ENCODE assay signal across 21 cellular contexts in genomic region chrX:44042731-44043130, GRCh38.
DNase-seq lines count a peak whose midpoint lies in the region; ATAC-seq and TF ChIP-seq lines count a peak whose summit lies in the region.
"Had no signal": no experiment of that assay in that cellular context is flagged by ENCODE, and none has a peak within 500 bp of the region (broad histone marks: within the 10 kb centered on the region; RNA-seq: fewer than 3 reads in every experiment).

No MANE protein-coding gene starts in this region.

- peaks cover 3% of the 10 kb centered on the region for H3K9me3 ChIP-seq in A673 (ENCODE audit: low read depth, low read length, poor library complexity, severe bottlenecking)
- H3K9me3 ChIP-seq in MG63: no peaks in the 10 kb centered on the region
- H3K9me3 ChIP-seq: sigmoid colon, upper lobe of right lung had no signal

- no peak for DNase-seq in A673 (ENCODE audit: low spot score)
- peak; percentile 47 for DNase-seq in NCI-H446 treated with DMSO at 0.1 percent for 48 hours (lab: John Stamatoyannopoulos, UW)
- peak; percentile 10 for DNase-seq in dermis blood vessel endothelial cell
- DNase-seq in kidney epithelial cell (ENCODE audit: low read depth): peak; percentile 16
- no peak for DNase-seq in MG63
- no peak for DNase-seq in ACHN
- no peak for DNase-seq in caudate nucleus (lab: John Stamatoyannopoulos, UW)
- DNase-seq in activated T-cell treated with anti-CD3 and anti-CD28 coated beads, Interleukin-2, amount 50 U/mL, for 72 hours: no peak
- DNase-seq: activated CD4-positive, alpha-beta T cell treated with anti-CD3 and anti-CD28 coated beads for 1 hour; activated naive CD4-positive, alpha-beta T cell treated with anti-CD3 and anti-CD28 coated beads for 36 hours; activated T-cell treated with anti-CD3 and anti-CD28 coated beads, Interleukin-2, amount 50 U/mL, for 1 hour; HFFc6; left colon; naive thymus-derived CD8-positive, alpha-beta T cell; NCI-H1092; NCI-H526; sigmoid colon; stimulated activated CD8-positive, alpha-beta memory T cell treated with anti-CD3 and anti-CD28 coated beads, Interleukin-4, amount 100 ng/mL, for 48 hours; T-cell; upper lobe of right lung had no signal

- TF ChIP-seq CTCF in A673 (conservative IDR thresholded peaks at IDR 0.05; ENCODE audit: low read depth, low read length) (no peak), kidney epithelial cell (IDR thresholded peaks at IDR 0.05; ENCODE audit: insufficient read depth, low read length, poor library complexity, severe bottlenecking) (no peak)

- intact Hi-C loops in A673 (cut with micrococcal nuclease; ENCODE audit: unreplicated experiment): no loop called here

- CTCF ChIA-PET in A673 (lab: Charles Lee): no interaction called here

- ATAC-seq in activated T-cell treated with anti-CD3 and anti-CD28 coated beads, Interleukin-2, amount 50 U/mL, for 72 hours (replicated peaks in 1 of 2): no peak
- ATAC-seq: left colon; naive thymus-derived CD8-positive, alpha-beta T cell; T-cell; upper lobe of right lung had no signal

- no peak overlapping the region for H3K27ac Mint-ChIP-seq in activated T-cell treated with anti-CD3 and anti-CD28 coated beads, Interleukin-2, amount 50 U/mL, for 72 hours
- H3K27ac Mint-ChIP-seq: activated naive CD4-positive, alpha-beta T cell treated with anti-CD3 and anti-CD28 coated beads for 36 hours; B cell; HFFc6; naive thymus-derived CD8-positive, alpha-beta T cell; T-cell had no signal

- POLR2A ChIA-PET in A673 (lab: Charles Lee; ENCODE audit: low non-redundant PET): no interaction called here

- in situ Hi-C loops in ACHN (cut with HindIII; ENCODE audit: low pct_ligation_motif_present, low pct_unique_long_range_greater_than_20kb, low sequenced_read_pairs): no loop called here

- peaks cover 46% of the 10 kb centered on the region for H3K27me3 Mint-ChIP-seq in activated T-cell treated with anti-CD3 and anti-CD28 coated beads, Interleukin-2, amount 50 U/mL, for 72 hours (ENCODE audit: low read depth)
- H3K27me3 Mint-ChIP-seq: B cell had no signal

- H3K36me3 ChIP-seq in A673 (ENCODE audit: insufficient read depth, low read length, poor library complexity, severe bottlenecking) (no peaks in the 10 kb centered on the region), kidney epithelial cell (ENCODE audit: control insufficient read depth, insufficient read depth, low read length) (no peaks in the 10 kb centered on the region), MG63 (no peaks in the 10 kb centered on the region)
- H3K36me3 ChIP-seq: sigmoid colon, upper lobe of right lung had no signal

- peaks cover 0 to 1% of the 10 kb centered on the region in 2 donors for H3K9me3 Mint-ChIP-seq in activated T-cell treated with anti-CD3 and anti-CD28 coated beads, Interleukin-2, amount 50 U/mL, for 72 hours
- H3K9me3 Mint-ChIP-seq: activated naive CD4-positive, alpha-beta T cell treated with anti-CD3 and anti-CD28 coated beads for 36 hours; HFFc6; naive thymus-derived CD8-positive, alpha-beta T cell had no signal

- H3K36me3 Mint-ChIP-seq in activated T-cell treated with anti-CD3 and anti-CD28 coated beads, Interleukin-2, amount 50 U/mL, for 72 hours (ENCODE audit: insufficient read depth in 2 of 2): peaks cover 0 to 1% of the 10 kb centered on the region in 2 donors
- H3K36me3 Mint-ChIP-seq: naive thymus-derived CD8-positive, alpha-beta T cell; T-cell had no signal

- no peak overlapping the region for H3K4me3 ChIP-seq in A673 (ENCODE audit: low read depth, low read length, poor library complexity, severe bottlenecking)
- H3K4me3 ChIP-seq in kidney epithelial cell (ENCODE audit: low read depth, low read length): no peak overlapping the region
- no peak overlapping the region for H3K4me3 ChIP-seq in MG63
- H3K4me3 ChIP-seq: sigmoid colon, upper lobe of right lung had no signal

- no TSS peak for BruUV-seq in A673 (replicated peaks; lab: Mats Ljungman, UMichigan)

- peaks cover 39% of the 10 kb centered on the region for H3K4me1 ChIP-seq in A673 (ENCODE audit: insufficient read depth, low read length, poor library complexity, severe bottlenecking)
- H3K4me1 ChIP-seq: sigmoid colon, upper lobe of right lung had no signal

- no peak overlapping the region for H3K4me3 Mint-ChIP-seq in activated T-cell treated with anti-CD3 and anti-CD28 coated beads, Interleukin-2, amount 50 U/mL, for 72 hours
- H3K4me3 Mint-ChIP-seq: activated naive CD4-positive, alpha-beta T cell treated with anti-CD3 and anti-CD28 coated beads for 36 hours; B cell; HFFc6; naive thymus-derived CD8-positive, alpha-beta T cell; T-cell had no signal

- peak overlapping the region; percentile 38 for H3K27ac ChIP-seq in A673 (ENCODE audit: low read depth, low read length, poor library complexity, severe bottlenecking)
- H3K27ac ChIP-seq in caudate nucleus (ENCODE audit: low read depth, low read length): no peak overlapping the region
- H3K27ac ChIP-seq: sigmoid colon, upper lobe of right lung had no signal

- H3K27me3 ChIP-seq in A673 (replicated peaks; ENCODE audit: insufficient read depth, low read depth, low read length, poor library complexity) (no peaks in the 10 kb centered on the region), kidney epithelial cell (ENCODE audit: control insufficient read depth, insufficient read depth, low read length) (no peaks in the 10 kb centered on the region), MG63 (no peaks in the 10 kb centered on the region)
- H3K27me3 ChIP-seq: sigmoid colon, upper lobe of right lung had no signal

- no peaks in the 10 kb centered on the region for H3K4me1 Mint-ChIP-seq in activated T-cell treated with anti-CD3 and anti-CD28 coated beads, Interleukin-2, amount 50 U/mL, for 72 hours (ENCODE audit: low read depth)
- H3K4me1 Mint-ChIP-seq: B cell, T-cell had no signal

Comparison
In these comparisons a context has a peak if more than half of its experiments do, and no peak if none do; other contexts are left out.
1. DNase-seq: peak in NCI-H446 treated with DMSO at 0.1 percent for 48 hours (single experiment), dermis blood vessel endothelial cell (single experiment) and kidney epithelial cell (single experiment); none in A673 (single experiment), MG63 (single experiment), ACHN (single experiment), caudate nucleus (0 of 61) and activated T-cell treated with anti-CD3 and anti-CD28 coated beads, Interleukin-2, amount 50 U/mL, for 72 hours (0 of 2).